In genomic region chr6:132715204-132715603, GRCh38 we compare ENCODE assay signal across 8 cellular contexts. TPM values are rescaled to one million over a fixed set of nuclear protein-coding genes. Genes with fewer than 3 reads are reported as not detected.
DNase-seq lines count a peak whose midpoint lies in the region; ATAC-seq and TF ChIP-seq lines count a peak whose summit lies in the region.

No MANE protein-coding gene starts in this region.

- no peaks in the 10 kb centered on the region for H3K9me3 ChIP-seq in right lobe of liver

- DNase-seq in Ammon's horn (ENCODE audit: low spot score) (peak; percentile 83), LoVo (ENCODE audit: low spot score) (peak; percentile 50), choroid plexus epithelial cell (ENCODE audit: low read depth) (peak; percentile 83), right lobe of liver (peak; percentile 71 to 86 (median 84)), NCI-H2029 treated with DMSO at 0.1 percent for 48 hours (lab: John Stamatoyannopoulos, UW) (no peak)

- no peaks in the 10 kb centered on the region for H3K36me3 ChIP-seq in right lobe of liver

- peak overlapping the region in 2 of 3 donors; percentile 88 to 95 for H3K27ac ChIP-seq in right lobe of liver

- TF ChIP-seq CTCF in choroid plexus epithelial cell (conservative IDR thresholded peaks at IDR 0.05; ENCODE audit: low read depth, low read length) (peak; percentile 67), right lobe of liver (IDR thresholded peaks at IDR 0.05) (peak; percentile 36 to 64 (median 51))

- H3K4me3 ChIP-seq in choroid plexus epithelial cell (ENCODE audit: low read depth, low read length): no peak overlapping the region
- H3K4me3 ChIP-seq in right lobe of liver: no peak overlapping the region

- 24% methylated on average over 4 of the region's 5 CpGs for WGBS in right lobe of liver (ENCODE audit: insufficient coverage, low coverage, low lambda C conversion rate, missing lambda C conversion rate)

- no peak for TF ChIP-seq POLR2A in right lobe of liver (IDR thresholded peaks at IDR 0.05)

- H3K27me3 ChIP-seq in right lobe of liver: no peaks in the 10 kb centered on the region

- peaks cover 0 to 48% (median 0%) of the 10 kb centered on the region in 4 donors for H3K4me1 ChIP-seq in right lobe of liver

- intact Hi-C loops in right lobe of liver (cut with DNase I): no loop called here

- ATAC-seq in right lobe of liver (peak; percentile 57 to 85 (median 76)), HG03432 (IDR thresholded peaks at IDR 0.05; ENCODE audit: unreplicated experiment) (no peak), HG02938 (IDR thresholded peaks at IDR 0.05; ENCODE audit: unreplicated experiment) (no peak), GM19452 (IDR thresholded peaks at IDR 0.05; ENCODE audit: unreplicated experiment) (no peak)

RNA-seq across cellular contexts. Expression of gene VNN1, which starts 1.3 kb away (rescaled TPM):
- 100 to 1,000 TPM in 2 of 6 experiments, 10 to 100 TPM in 4; 21.6 to 364 (median 96.0) TPM for total RNA-seq in right lobe of liver

RNA-seq across cellular contexts. Expression of gene VNN2, which starts 42.5 kb away (rescaled TPM):
- 10 to 100 TPM in 1 of 6 experiments, 1 to 10 TPM in 4, under 1 TPM in 1; 0.75 to 18.9 (median 5.9) TPM for total RNA-seq in right lobe of liver

RNA-seq across cellular contexts. Expression of gene TAAR1, which starts 56.2 kb away (rescaled TPM):
- total RNA-seq in right lobe of liver: not detected

Comparison
In these comparisons a context has a peak if more than half of its experiments do, and no peak if none do; other contexts are left out.
1. ATAC-seq: peak in right lobe of liver (4 of 4); none in HG03432 (single experiment), HG02938 (single experiment) and GM19452 (single experiment).